ENCODE assay signal across 10 cellular contexts in the genomic region with DNA sequence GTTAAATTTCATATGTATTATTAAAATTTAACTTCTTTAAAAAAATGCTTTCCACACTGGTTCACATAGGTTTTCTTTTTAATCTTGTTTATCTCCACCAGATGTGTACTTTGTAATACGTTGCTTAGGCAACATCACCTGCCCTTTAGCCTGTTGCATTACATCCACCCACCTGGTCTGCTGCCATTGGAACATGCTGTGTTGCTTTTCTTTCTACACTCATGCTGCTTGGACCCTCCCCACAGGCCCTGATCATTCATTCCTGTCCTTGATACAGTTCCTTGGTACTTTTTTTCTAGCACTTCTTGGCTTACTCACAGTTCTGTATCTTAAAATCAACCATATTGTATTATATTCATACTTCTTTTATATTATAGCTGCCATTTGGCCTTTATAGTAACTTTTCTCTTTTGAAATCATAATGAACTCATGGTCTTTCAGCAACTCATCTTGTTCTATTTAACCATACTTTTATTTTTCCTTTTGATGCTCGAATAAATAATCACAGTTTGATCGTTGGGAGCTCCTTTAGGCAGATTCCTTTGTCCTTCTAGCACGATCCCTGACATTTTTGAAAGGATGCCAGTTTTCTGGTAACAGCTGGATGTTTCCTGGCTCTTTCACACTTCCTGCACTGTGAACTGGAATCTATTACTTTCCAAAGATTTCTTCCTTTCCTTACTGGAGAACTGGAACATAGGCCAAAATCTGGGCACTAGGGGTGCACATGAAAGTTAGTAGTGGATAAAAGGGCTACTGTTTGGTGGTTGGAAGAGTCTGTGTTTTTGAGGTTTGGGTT.
DNase-seq lines count a peak whose midpoint lies in the region; ATAC-seq and TF ChIP-seq lines count a peak whose summit lies in the region.
"Had no signal": no experiment of that assay in that cellular context is flagged by ENCODE, and none has a peak within 500 bp of the region (broad histone marks: within the 10 kb centered on the region; RNA-seq: fewer than 3 reads in every experiment).

No MANE protein-coding gene starts in this region.

- H3K27ac ChIP-seq in GM23248 (peak overlapping the region; percentile 44), heart left ventricle (peak overlapping the region in 6 of 12 donors; percentile 5 to 33 (median 22)), smooth muscle cell (ENCODE audit: low read depth) (no peak overlapping the region), ascending aorta (peak overlapping the region in 1 of 2 donors; percentile 4)

- TF ChIP-seq POLR2A in Raji (IDR thresholded peaks at IDR 0.05; ENCODE audit: insufficient read depth, low read depth, low read length) (0 out of 2 replicates have a peak, but pooled peaks have one; percentile 22), heart left ventricle (IDR thresholded peaks at IDR 0.05) (no peak)

- TF ChIP-seq CTCF in heart left ventricle (IDR thresholded peaks at IDR 0.05), result no peak
- TF ChIP-seq CTCF in smooth muscle cell (IDR thresholded peaks at IDR 0.05; ENCODE audit: borderline replicate concordance, insufficient read depth, poor library complexity, severe bottlenecking), result no peak
- TF ChIP-seq CTCF in ascending aorta (IDR thresholded peaks at IDR 0.05), result no peak

- peak; percentile 77 for DNase-seq in GM23248
- peak in 1 of 5 donors; percentile 15 for DNase-seq in heart left ventricle
- no peak for DNase-seq in smooth muscle cell (lab: John Stamatoyannopoulos, UW; ENCODE audit: unreplicated experiment)
- DNase-seq in DMS79 (lab: John Stamatoyannopoulos, UW), result no peak
- no peak for DNase-seq in ascending aorta (ENCODE audit: low spot score in 2 of 2)
- DNase-seq in stimulated activated CD8-positive, alpha-beta memory T cell treated with anti-CD3 and anti-CD28 coated beads, Interleukin-4, amount 100 ng/mL, for 48 hours, result no peak
- DNase-seq: upper lobe of left lung had no signal

- intact Hi-C loops in heart left ventricle (cut with DNase I) (no loop called here), ascending aorta (cut with DNase I) (loop anchor here (10.0 kb wide), 1 partner anchor 544 kb away; the partner anchor contains the start of gene FZD1)

- H3F3A ChIP-seq in GM23248 (ENCODE audit: insufficient read depth) (peaks cover 25% of the 10 kb centered on the region), smooth muscle cell (ENCODE audit: low read depth) (no peaks in the 10 kb centered on the region)

- H3K79me2 ChIP-seq in GM23248 (ENCODE audit: insufficient read depth), result peaks cover 93% of the 10 kb centered on the region
- no peaks in the 10 kb centered on the region for H3K79me2 ChIP-seq in smooth muscle cell (ENCODE audit: low read depth)

- WGBS in GM23248 (ENCODE audit: low coverage in 1 of 2, low lambda C conversion rate in 2 of 2, missing lambda C conversion rate in 2 of 2), 2 experiments, result 15 to 19% methylated on average over 4 of the region's 4 CpGs
- WGBS in heart left ventricle, 4 donors, result 13 to 26% (median 22%) methylated on average over 4 of the region's 4 CpGs
- WGBS in smooth muscle cell (ENCODE audit: low lambda C conversion rate), result 70% methylated on average over 4 of the region's 4 CpGs

- H2AFZ ChIP-seq in GM23248 (peak overlapping the region; percentile 2; the same call in 1 of the 2 replicates), smooth muscle cell (ENCODE audit: low read depth) (no peak overlapping the region)

- ATAC-seq in heart left ventricle (peak; percentile 7 to 72 (median 52)), HG02763 (IDR thresholded peaks at IDR 0.05; ENCODE audit: unreplicated experiment) (no peak)
- ATAC-seq: activated T-helper 17 cell treated with anti-CD3 and anti-CD28 coated beads, Interleukin-2, amount 50 U/mL, for 72 hours had no signal

- in situ Hi-C loops in GM23248 (cut with MboI), result no loop called here

- peak overlapping the region; percentile 11 for H3K9ac ChIP-seq in GM23248
- no peak overlapping the region for H3K9ac ChIP-seq in smooth muscle cell (ENCODE audit: low read depth)

- no peaks in the 10 kb centered on the region; the same call in 1 of the 2 replicates for H3K9me2 ChIP-seq in GM23248 (ENCODE audit: insufficient read depth)

- peak overlapping the region; percentile 27; the same call in 1 of the 2 replicates for H3K4me3 ChIP-seq in GM23248
- H3K4me3 ChIP-seq in heart left ventricle, result no peak overlapping the region
- no peak overlapping the region for H3K4me3 ChIP-seq in smooth muscle cell
- no peak overlapping the region for H3K4me3 ChIP-seq in ascending aorta
- H3K4me3 ChIP-seq: upper lobe of left lung had no signal

- no peaks in the 10 kb centered on the region for H3K27me3 ChIP-seq in GM23248 (replicated peaks; ENCODE audit: insufficient read depth)
- no peaks in the 10 kb centered on the region for H3K27me3 ChIP-seq in heart left ventricle
- H3K27me3 ChIP-seq in smooth muscle cell (ENCODE audit: low read depth), result no peaks in the 10 kb centered on the region
- H3K27me3 ChIP-seq in ascending aorta, result no peaks in the 10 kb centered on the region
- H3K27me3 ChIP-seq: upper lobe of left lung had no signal

- H3K4me2 ChIP-seq in GM23248 (ENCODE audit: unreplicated experiment), result peak overlapping the region; percentile 77
- peak overlapping the region; percentile 46 for H3K4me2 ChIP-seq in smooth muscle cell

- no peaks in the 10 kb centered on the region for H3K36me3 ChIP-seq in GM23248 (ENCODE audit: low read depth)
- H3K36me3 ChIP-seq in heart left ventricle, result no peaks in the 10 kb centered on the region
- no peaks in the 10 kb centered on the region for H3K36me3 ChIP-seq in smooth muscle cell (ENCODE audit: low read depth)
- H3K36me3 ChIP-seq in ascending aorta, result no peaks in the 10 kb centered on the region
- H3K36me3 ChIP-seq: upper lobe of left lung had no signal

- no peaks in the 10 kb centered on the region for H4K20me1 ChIP-seq in GM23248 (ENCODE audit: insufficient read depth)
- H4K20me1 ChIP-seq in smooth muscle cell (ENCODE audit: low read depth), result no peaks in the 10 kb centered on the region

- H3K9me3 ChIP-seq in GM23248 (ENCODE audit: low read depth) (no peaks in the 10 kb centered on the region), heart left ventricle (no peaks in the 10 kb centered on the region), smooth muscle cell (replicated peaks; ENCODE audit: low read depth) (no peaks in the 10 kb centered on the region), ascending aorta (no peaks in the 10 kb centered on the region)
- H3K9me3 ChIP-seq: upper lobe of left lung had no signal

- H3K4me1 ChIP-seq in GM23248 (ENCODE audit: insufficient read depth) (peaks cover 48% of the 10 kb centered on the region), heart left ventricle (peaks cover 0 to 35% (median 16%) of the 10 kb centered on the region in 12 donors), smooth muscle cell (ENCODE audit: low read depth) (peaks cover 23% of the 10 kb centered on the region), ascending aorta (peaks cover 0 to 7% of the 10 kb centered on the region in 2 donors)
